In genomic region chr11:62260261-62260953, GRCh38 we compare ENCODE assay signal across 1 cellular context.
TF ChIP-seq lines count a peak whose summit lies in the region.

No MANE protein-coding gene starts in this region.

TF ChIP-seq in HepG2, 621 proteins besides CTCF, POLR2A, EP300 and RAD21 (continued from another document and continues in another):
- TF ChIP-seq ZNF30 (CRISPR knock-in tag; IDR thresholded peaks at IDR 0.05) (no peak), MIXL1 (CRISPR knock-in tag; IDR thresholded peaks at IDR 0.05) (peak; percentile 99), ZNF18 (CRISPR knock-in tag; IDR thresholded peaks at IDR 0.05; ENCODE audit: insufficient replicate concordance) (no peak), CEBPZ (IDR thresholded peaks at IDR 0.05; ENCODE audit: low read length) (no peak), FOXK1 (CRISPR knock-in tag; IDR thresholded peaks at IDR 0.05; ENCODE audit: borderline replicate concordance, low read depth) (peak; percentile 87; the same call in 1 of the 2 replicates), THAP8 (CRISPR knock-in tag; IDR thresholded peaks at IDR 0.05; ENCODE audit: borderline replicate concordance) (no peak), TBX2 (CRISPR knock-in tag; IDR thresholded peaks at IDR 0.05; ENCODE audit: borderline replicate concordance) (peak; percentile 90), PPARG (CRISPR knock-in tag; conservative IDR thresholded peaks at IDR 0.05) (peak; percentile 83), HNRNPH1 (optimal IDR thresholded peaks at IDR 0.05; ENCODE audit: low read depth, low read length) (no peak), ONECUT2 (CRISPR knock-in tag; IDR thresholded peaks at IDR 0.05) (peak; percentile 90), ZBTB34 (CRISPR knock-in tag; IDR thresholded peaks at IDR 0.05) (no peak), MAX (IDR thresholded peaks at IDR 0.05) (peak; percentile 51; the same call in 1 of the 2 replicates), THAP9 (CRISPR knock-in tag; IDR thresholded peaks at IDR 0.05; ENCODE audit: borderline replicate concordance) (no peak), YY1 (IDR thresholded peaks at IDR 0.05; ENCODE audit: insufficient read depth, insufficient replicate concordance, low read depth, low read length) (no peak), ZNF724P (CRISPR knock-in tag; IDR thresholded peaks at IDR 0.05; ENCODE audit: borderline replicate concordance) (no peak), RBFOX2 (IDR thresholded peaks at IDR 0.05; ENCODE audit: low read depth, low read length) (no peak), NFIB (CRISPR knock-in tag; IDR thresholded peaks at IDR 0.05; ENCODE audit: borderline replicate concordance) (no peak), RFXANK (CRISPR knock-in tag; IDR thresholded peaks at IDR 0.05) (0 out of 2 replicates have a peak, but pooled peaks have one; percentile 36), ZGPAT (CRISPR knock-in tag; IDR thresholded peaks at IDR 0.05) (peak; percentile 95), SAP130 (CRISPR knock-in tag; IDR thresholded peaks at IDR 0.05; ENCODE audit: low read depth) (peak; percentile 87), KAT2B (IDR thresholded peaks at IDR 0.05; ENCODE audit: borderline replicate concordance, low read depth, low read length) (no peak; the same call in 1 of the 2 replicates), HCFC1 (IDR thresholded peaks at IDR 0.05; ENCODE audit: low read depth, low read length) (no peak), ZNF124 (CRISPR knock-in tag; IDR thresholded peaks at IDR 0.05) (no peak), PRPF4 (IDR thresholded peaks at IDR 0.05; ENCODE audit: low read depth, low read length, poor library complexity, severe bottlenecking) (no peak), HNRNPL (IDR thresholded peaks at IDR 0.05; ENCODE audit: low read depth, low read length) (no peak), DMTF1 (CRISPR knock-in tag; IDR thresholded peaks at IDR 0.05) (no peak), SOX5 (CRISPR knock-in tag; IDR thresholded peaks at IDR 0.05; ENCODE audit: borderline replicate concordance) (peak; percentile 99), WIZ (CRISPR knock-in tag; IDR thresholded peaks at IDR 0.05) (no peak), NR2F1 (CRISPR knock-in tag; IDR thresholded peaks at IDR 0.05) (peak in 1 of 2 experiments; percentile 54; a peak in 2 of 4 replicates), NR3C1 (CRISPR knock-in tag; IDR thresholded peaks at IDR 0.05) (no peak), AGO1 (IDR thresholded peaks at IDR 0.05; ENCODE audit: low read depth, low read length, poor library complexity, severe bottlenecking) (no peak), ZSCAN5A (CRISPR knock-in tag; IDR thresholded peaks at IDR 0.05; ENCODE audit: borderline replicate concordance) (no peak; the same call in 1 of the 2 replicates), NBN (conservative IDR thresholded peaks at IDR 0.05) (no peak), CREBL2 (CRISPR knock-in tag; IDR thresholded peaks at IDR 0.05; ENCODE audit: borderline replicate concordance) (no peak), ZNF580 (CRISPR knock-in tag; IDR thresholded peaks at IDR 0.05; ENCODE audit: borderline replicate concordance, low read depth) (peak; percentile 44; the same call in 1 of the 2 replicates), ZNF83 (CRISPR knock-in tag; IDR thresholded peaks at IDR 0.05; ENCODE audit: borderline replicate concordance) (no peak), ZKSCAN1 (IDR thresholded peaks at IDR 0.05; ENCODE audit: low read length) (no peak), CREM (IDR thresholded peaks at IDR 0.05) (peak; percentile 89), CREM (CRISPR knock-in tag; IDR thresholded peaks at IDR 0.05) (no peak), ZNF530 (CRISPR knock-in tag; IDR thresholded peaks at IDR 0.05; ENCODE audit: low read depth) (no peak), ZNF652 (CRISPR knock-in tag; IDR thresholded peaks at IDR 0.05; ENCODE audit: borderline replicate concordance, low read depth) (peak; percentile 7; the same call in 1 of the 2 replicates), E2F5 (CRISPR knock-in tag; conservative IDR thresholded peaks at IDR 0.05) (no peak)
